ENCODE assay signal across 29 cellular contexts in genomic region chr2:134955744-134956143, GRCh38.
"Had no signal": no experiment of that assay in that cellular context is flagged by ENCODE, and none has a peak within 500 bp of the region (broad histone marks: within the 10 kb centered on the region; RNA-seq: fewer than 3 reads in every experiment).

No MANE protein-coding gene starts in this region.

- H3K9me3 ChIP-seq: ascending aorta, breast epithelium, esophagus squamous epithelium had no signal

- ATAC-seq: activated CD4-positive, alpha-beta T cell treated with anti-CD3 and anti-CD28 coated beads for 36 hours; activated naive CD4-positive, alpha-beta T cell treated with anti-CD3 and anti-CD28 coated beads, Interleukin-2, amount 50 U/mL, for 72 hours; activated T-cell treated with anti-CD3 and anti-CD28 coated beads, Interleukin-2, amount 50 U/mL, for 72 hours; effector memory CD8-positive, alpha-beta T cell; T-helper 17 cell had no signal

- H3K27ac ChIP-seq: ascending aorta, breast epithelium, cardiac muscle cell, epithelial cell of prostate, esophagus squamous epithelium had no signal

- H3K4me1 ChIP-seq: ascending aorta, breast epithelium, esophagus squamous epithelium had no signal

- H3K4me3 ChIP-seq: ascending aorta, breast epithelium, cardiac muscle cell, esophagus squamous epithelium had no signal

- H3K27me3 ChIP-seq: ascending aorta, breast epithelium, cardiac muscle cell, esophagus squamous epithelium had no signal

- DNase-seq: activated CD4-positive, alpha-beta memory T cell treated with anti-CD3 and anti-CD28 coated beads, Interleukin-2, amount 10 ng/mL, durations not matched to agents 7 days and 5 days; activated CD4-positive, alpha-beta T cell treated with anti-CD3 and anti-CD28 coated beads for 36 hours; activated CD4-positive, alpha-beta T cell treated with anti-CD3 and anti-CD28 coated beads, Interleukin-2, amount 10 ng/mL, durations not matched to agents 24 days and 14 days; activated CD4-positive, CD25-positive, alpha-beta regulatory T cell; activated CD4-positive, CD25-positive, alpha-beta regulatory T cell treated with anti-CD3 and anti-CD28 coated beads, Interleukin-2, amount 50 U/mL, for 72 hours; activated CD8-positive, alpha-beta memory T cell treated with anti-CD3 and anti-CD28 coated beads, Interleukin-2, amount 50 U/mL, for 48 hours; activated gamma-delta T cell; activated naive CD4-positive, alpha-beta T cell; activated naive CD4-positive, alpha-beta T cell treated with anti-CD3 and anti-CD28 coated beads, Interleukin-2, amount 10 ng/mL, durations not matched to agents 7 days and 5 days; activated naive CD8-positive, alpha-beta T cell treated with anti-CD3 and anti-CD28 coated beads, Interleukin-2, amount 10 ng/mL, durations not matched to agents 7 days and 5 days; activated T-cell treated with anti-CD3 and anti-CD28 coated beads for 4 hours; activated T-cell treated with anti-CD3 and anti-CD28 coated beads, Interleukin-2, amount 50 U/mL, for 24 hours; activated T-cell treated with anti-CD3 and anti-CD28 coated beads, Interleukin-2, amount 50 U/mL, for 72 hours; central memory CD4-positive, alpha-beta T cell; cerebellar nuclear complex; cortex of kidney; dermis blood vessel endothelial cell; effector CD4-positive, alpha-beta T cell; effector memory CD8-positive, alpha-beta T cell; esophagus squamous epithelium; head of caudate nucleus; T-helper 1 cell; T-helper 17 cell; T1000 had no signal
